Comparison of ENCODE assay signal across 8 cellular contexts in the genomic region with DNA sequence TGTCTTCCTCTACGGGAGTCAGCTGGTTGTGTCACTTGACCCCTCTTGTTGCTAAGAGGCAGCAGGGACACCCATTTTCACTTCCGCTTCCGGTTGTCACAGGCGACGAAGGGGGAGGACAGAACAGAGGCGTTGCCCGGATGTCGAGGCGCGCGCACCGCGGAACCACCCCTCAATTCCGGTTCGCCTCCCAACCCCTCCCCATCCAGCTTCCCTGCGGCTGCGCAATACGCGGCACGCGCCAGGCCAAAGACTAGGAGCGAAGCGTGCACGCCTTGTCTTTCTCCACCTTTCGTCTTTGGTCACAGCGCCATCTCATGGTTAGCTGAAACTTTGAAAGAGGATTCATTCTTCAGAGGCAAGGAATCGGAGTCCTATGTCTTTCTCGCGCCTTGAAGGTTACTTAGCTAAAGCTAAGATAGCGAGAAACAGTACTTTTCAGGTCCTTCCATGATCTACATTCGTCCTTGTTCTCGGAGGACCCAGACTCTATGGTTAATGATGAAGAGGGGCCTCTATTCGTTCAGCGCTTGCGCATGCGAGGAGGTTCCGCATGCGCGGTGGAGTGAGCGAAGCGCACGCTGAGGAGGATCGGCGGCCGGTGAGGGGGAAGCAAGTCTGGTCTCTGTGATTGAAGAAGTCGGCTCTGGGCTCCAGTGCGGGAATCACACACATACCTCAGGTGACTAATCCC. TPM values are rescaled to one million over a fixed set of nuclear protein-coding genes. Genes with fewer than 3 reads are reported as not detected.
A peak's percentile ranks its signal among the peaks of the same experiment; 100 is the strongest.
DNase-seq lines count a peak whose midpoint lies in the region; ATAC-seq and TF ChIP-seq lines count a peak whose summit lies in the region.

A gene (minus strand): TSS at position 30 of the 694 bp plus-strand sequence. CDS start 106 bp downstream, outside the sequence.
A gene (plus strand): TSS at position 554 of the 694 bp plus-strand sequence. CDS start 4,440 bp downstream, outside the sequence.

- H3K79me1 ChIP-seq in IMR-90 (ENCODE audit: low read depth in 1 of 2, low read length in 2 of 2) = peaks cover 3 to 27% of the 10 kb centered on the region in 2 experiments; a peak in 2 of 4 replicates

- H3K56ac ChIP-seq in IMR-90 (ENCODE audit: extremely low read depth, insufficient read depth, low read length) = peak within 1 kb of the TSS; percentile 100

- POLR2A ChIA-PET in IMR-90 (lab: Charles Lee; ENCODE audit: unreplicated experiment) = no interaction called here

- H3K14ac ChIP-seq in IMR-90 (replicated peaks; ENCODE audit: low read depth, low read length) = peak within 1 kb of the TSS; percentile 99

- peak; percentile 79 for TF ChIP-seq POLR2A in IMR-90 (IDR thresholded peaks at IDR 0.05; ENCODE audit: low read depth, low read length)

- H2BK5ac ChIP-seq in IMR-90 (ENCODE audit: low read depth, low read length, poor library complexity, severe bottlenecking) = peak within 1 kb of the TSS; percentile 95

- H4K8ac ChIP-seq in IMR-90 (ENCODE audit: low read depth in 2 of 2, low read length in 2 of 2) = peak within 1 kb of the TSS; percentile 45 to 98

- dilution Hi-C loops in IMR-90 (cut with HindIII; ENCODE audit: low sequenced_read_pairs, unreplicated experiment) = no loop called here

- peak within 1 kb of the TSS; percentile 97 for H2BK120ac ChIP-seq in IMR-90 (ENCODE audit: low read depth, low read length)

- peak within 1 kb of the TSS; percentile 100 for H3K23ac ChIP-seq in IMR-90 (ENCODE audit: low read depth, low read length)

- H3K4me1 ChIP-seq in IMR-90 (ENCODE audit: control insufficient read depth, insufficient read depth, low read length) (peaks cover 2% of the 10 kb centered on the region; the same call in 1 of the 2 replicates), mucosa of descending colon (ENCODE audit: low read depth) (peaks cover 39% of the 10 kb centered on the region)

- H3K9ac ChIP-seq in IMR-90 (ENCODE audit: low read depth, low read length) = peak within 1 kb of the TSS; percentile 92

- no peaks in the 10 kb centered on the region for H3K9me3 ChIP-seq in IMR-90 (ENCODE audit: control insufficient read depth, insufficient read depth, low read length)
- no peaks in the 10 kb centered on the region for H3K9me3 ChIP-seq in mucosa of descending colon

- TF ChIP-seq CTCF in IMR-90 (conservative IDR thresholded peaks at IDR 0.05; ENCODE audit: low read depth, low read length) (peak; percentile 94), epithelial cell of esophagus (IDR thresholded peaks at IDR 0.05; ENCODE audit: insufficient read depth, low read depth, low read length, missing control alignments) (peak; percentile 94), mucosa of descending colon (IDR thresholded peaks at IDR 0.05) (peak; percentile 56)

- peaks cover 2% of the 10 kb centered on the region; the same call in 1 of the 2 replicates for H3K9me1 ChIP-seq in IMR-90 (ENCODE audit: insufficient read depth, low read length)

- CTCF ChIA-PET in IMR-90 (lab: Yijun Ruan, JAX) = interaction anchor here (0.5 to 1.6 kb wide), 20 partner anchors 9 to 506 kb away, joined by 3 to 9 read pairs (median 3); no protein-coding TSS in a partner anchor

- DNase-seq in DMS114 treated with DMSO at 0.1 percent for 48 hours (lab: John Stamatoyannopoulos, UW; ENCODE audit: unreplicated experiment) (peak; percentile 93), IMR-90 (peak; percentile 99), OCI-M1 (lab: John Stamatoyannopoulos, UW) (peak; percentile 98), activated T-cell treated with anti-CD3 and anti-CD28 coated beads for 4 hours (peak; percentile 99), epithelial cell of esophagus (ENCODE audit: low read depth) (peak; percentile 99), mucosa of descending colon (peak; percentile 99 to 100 (median 100))
- DNase-seq in stimulated activated CD8-positive, alpha-beta memory T cell treated with anti-CD3 and anti-CD28 coated beads, Interleukin-4, amount 100 ng/mL, for 4 hours (ENCODE audit: low read depth in 2 of 2, low spot score in 1 of 2) = peak; percentile 98 to 99

- peak within 1 kb of the TSS; percentile 89 for H3K18ac ChIP-seq in IMR-90 (ENCODE audit: low read depth, low read length)

- in situ Hi-C loops in IMR-90 (cut with MboI; ENCODE audit: low sequenced_read_pairs) = no loop called here

- peak within 1 kb of the TSS; percentile 93 for H2AK9ac ChIP-seq in IMR-90 (replicated peaks; ENCODE audit: low read depth, low read length, poor library complexity)

- no peaks in the 10 kb centered on the region for H3K27me3 ChIP-seq in IMR-90 (ENCODE audit: control insufficient read depth, insufficient read depth, low read length)

- ATAC-seq in GM21526 (IDR thresholded peaks at IDR 0.05; ENCODE audit: low FRiP score, unreplicated experiment) (peak; percentile 80), IMR-90 (ENCODE audit: low read depth) (peak; percentile 97), mucosa of descending colon (peak; percentile 97)

- intact Hi-C loops in IMR-90 (cut with micrococcal nuclease) = loop anchor here (1.0 kb wide), 2 partner anchors 119 to 194 kb away; a partner anchor contains a TSS
- intact Hi-C loops in mucosa of descending colon (cut with DNase I, micrococcal nuclease) = no loop called here

- H3K27ac ChIP-seq in IMR-90 (ENCODE audit: insufficient read depth, low read length) = peak within 1 kb of the TSS; percentile 87

- peak within 1 kb of the TSS; percentile 99 for H4K91ac ChIP-seq in IMR-90 (ENCODE audit: insufficient read depth, low read depth, low read length)

- H4K5ac ChIP-seq in IMR-90 (ENCODE audit: low read depth, low read length) = peak within 1 kb of the TSS; percentile 93

- BruUV-seq in IMR-90 (replicated peaks; lab: Mats Ljungman, UMichigan) = no TSS peak

- peak within 1 kb of the TSS; percentile 83 for H2AK5ac ChIP-seq in IMR-90 (ENCODE audit: low read depth, low read length)

- peak within 1 kb of the TSS; percentile 88 for H3K4me2 ChIP-seq in IMR-90 (ENCODE audit: low read depth, low read length)

- peak within 1 kb of the TSS; percentile 97 for H3K4ac ChIP-seq in IMR-90 (ENCODE audit: low read depth, low read length)

- H3K4me3 ChIP-seq in IMR-90 (ENCODE audit: insufficient read depth, low read depth, low read length) (peak within 1 kb of the TSS; percentile 96), epithelial cell of esophagus (ENCODE audit: low read length) (peak within 1 kb of the TSS; percentile 99), mucosa of descending colon (peak within 1 kb of the TSS; percentile 49)

- TF ChIP-seq RAD21 in IMR-90 (IDR thresholded peaks at IDR 0.05; ENCODE audit: low read length) = peak; percentile 29

- H2AFZ ChIP-seq in IMR-90 (replicated peaks; ENCODE audit: low read length, poor library complexity) = peak within 1 kb of the TSS; percentile 92

- H3K36me3 ChIP-seq in IMR-90 (ENCODE audit: control insufficient read depth, insufficient read depth, low read length) (no peaks in the 10 kb centered on the region; the same call in 1 of the 2 replicates), mucosa of descending colon (ENCODE audit: low read depth) (no peaks in the 10 kb centered on the region)

- peaks cover 19% of the 10 kb centered on the region for H4K20me1 ChIP-seq in IMR-90 (ENCODE audit: insufficient read depth, low read length)

- peak within 1 kb of the TSS; percentile 89 for H2BK20ac ChIP-seq in IMR-90 (ENCODE audit: low read depth, low read length)

- 0% methylated on average over 5 of the region's 47 CpGs; no CpG with 5 or more reads in 1 of the 2 experiments for WGBS in IMR-90 (ENCODE audit: extremely low coverage in 2 of 2, insufficient read length in 1 of 2), 2 experiments

- H2BK15ac ChIP-seq in IMR-90 (ENCODE audit: low read depth, low read length) = peak within 1 kb of the TSS; percentile 96

TF ChIP-seq in IMR-90, 13 proteins besides CTCF, POLR2A, EP300 and RAD21 (continues in another document):
- TF ChIP-seq CHD1 (IDR thresholded peaks at IDR 0.05; ENCODE audit: low read depth, low read length) (no peak), BHLHE40 (IDR thresholded peaks at IDR 0.05; ENCODE audit: low read depth, low read length) (peak; percentile 98), FOS (IDR thresholded peaks at IDR 0.05; ENCODE audit: low read depth, low read length) (no peak), CEBPB (IDR thresholded peaks at IDR 0.05; ENCODE audit: low read depth, low read length) (peak; percentile 64; the same call in 1 of the 2 replicates), SMC3 (IDR thresholded peaks at IDR 0.05; ENCODE audit: low read depth, low read length) (no peak; the same call in 1 of the 2 replicates), RFX5 (IDR thresholded peaks at IDR 0.05; ENCODE audit: low read depth, low read length) (peak; percentile 29; the same call in 1 of the 2 replicates), RCOR1 (IDR thresholded peaks at IDR 0.05; ENCODE audit: insufficient replicate concordance, low read length) (peak; percentile 75)
- TF ChIP-seq, protein P1, sequence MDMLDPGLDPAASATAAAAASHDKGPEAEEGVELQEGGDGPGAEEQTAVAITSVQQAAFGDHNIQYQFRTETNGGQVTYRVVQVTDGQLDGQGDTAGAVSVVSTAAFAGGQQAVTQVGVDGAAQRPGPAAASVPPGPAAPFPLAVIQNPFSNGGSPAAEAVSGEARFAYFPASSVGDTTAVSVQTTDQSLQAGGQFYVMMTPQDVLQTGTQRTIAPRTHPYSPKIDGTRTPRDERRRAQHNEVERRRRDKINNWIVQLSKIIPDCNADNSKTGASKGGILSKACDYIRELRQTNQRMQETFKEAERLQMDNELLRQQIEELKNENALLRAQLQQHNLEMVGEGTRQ (IDR thresholded peaks at IDR 0.05; ENCODE audit: low read depth, low read length) = peak; percentile 87
- TF ChIP-seq, protein P2, sequence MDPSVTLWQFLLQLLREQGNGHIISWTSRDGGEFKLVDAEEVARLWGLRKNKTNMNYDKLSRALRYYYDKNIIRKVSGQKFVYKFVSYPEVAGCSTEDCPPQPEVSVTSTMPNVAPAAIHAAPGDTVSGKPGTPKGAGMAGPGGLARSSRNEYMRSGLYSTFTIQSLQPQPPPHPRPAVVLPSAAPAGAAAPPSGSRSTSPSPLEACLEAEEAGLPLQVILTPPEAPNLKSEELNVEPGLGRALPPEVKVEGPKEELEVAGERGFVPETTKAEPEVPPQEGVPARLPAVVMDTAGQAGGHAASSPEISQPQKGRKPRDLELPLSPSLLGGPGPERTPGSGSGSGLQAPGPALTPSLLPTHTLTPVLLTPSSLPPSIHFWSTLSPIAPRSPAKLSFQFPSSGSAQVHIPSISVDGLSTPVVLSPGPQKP (IDR thresholded peaks at IDR 0.05; ENCODE audit: borderline replicate concordance, low read depth, low read length) = 0 out of 2 replicates have a peak, but pooled peaks have one; percentile 75

RNA-seq across cellular contexts. Expression of the first gene that starts in this region (rescaled TPM):
- total RNA-seq in IMR-90 (2012; rRNA removed) (113 and 167 TPM in 2 replicates), mucosa of descending colon (10 to 100 TPM; 74.1 to 83.7 (median 81.6) TPM)
- 47.3 and 54.5 TPM in 2 replicates for polyA plus RNA-seq in IMR-90 (2012; rRNA removed)
- 17.2 and 23.4 TPM in 2 replicates for polyA plus RNA-seq in IMR-90 (2012; cell fraction: cytosol; rRNA removed)
- 3.5 and 22.9 TPM in 2 replicates for polyA plus RNA-seq in IMR-90 (2012; cell fraction: nucleus; rRNA removed; ENCODE audit: low replicate concordance)

RNA-seq across cellular contexts. Expression of the second gene that starts in this region (rescaled TPM):
- total RNA-seq in IMR-90 (2012; rRNA removed) (125 and 360 TPM in 2 replicates), mucosa of descending colon (100 to 1,000 TPM in 1 of 3 donors, 10 to 100 TPM in 2; 35.7 to 111 (median 65.8) TPM)
- 51.3 and 57.9 TPM in 2 replicates for polyA plus RNA-seq in IMR-90 (2012; rRNA removed)
- polyA plus RNA-seq in IMR-90 (2012; cell fraction: cytosol; rRNA removed) = 6.6 and 7.6 TPM in 2 replicates
- polyA plus RNA-seq in IMR-90 (2012; cell fraction: nucleus; rRNA removed; ENCODE audit: low replicate concordance) = 2.3 and 13.5 TPM in 2 replicates

Comparison
In these comparisons a context has a peak if more than half of its experiments do, and no peak if none do; other contexts are left out.
1. Peak in every context shown above with its lines: DNase-seq, ATAC-seq, H3K4me3 ChIP-seq and H3K27ac ChIP-seq.
2. H3K4me3 ChIP-seq: peak in every context shown above with its lines; median percentile 99 in epithelial cell of esophagus; 96 in IMR-90; 49 in mucosa of descending colon.